Comparison of ENCODE assay signal across 10 cellular contexts in the genomic region with DNA sequence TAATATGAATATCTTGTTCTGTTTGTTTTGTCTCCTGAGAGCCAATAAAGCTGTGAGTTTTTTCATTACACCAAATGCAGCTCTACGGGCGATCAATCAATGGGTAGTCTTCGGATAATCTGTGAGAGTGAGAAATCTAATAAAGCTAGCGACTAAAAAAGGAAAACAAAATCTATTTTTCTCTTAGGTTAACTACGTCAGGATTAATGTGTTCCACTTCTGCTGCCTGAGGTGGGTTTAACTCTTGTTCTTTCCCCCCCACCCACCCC.
DNase-seq lines count a peak whose midpoint lies in the region; FAIRE-seq and TF ChIP-seq lines count a peak whose summit lies in the region.
"Had no signal": no experiment of that assay in that cellular context is flagged by ENCODE, and none has a peak within 500 bp of the region (broad histone marks: within the 10 kb centered on the region; RNA-seq: fewer than 3 reads in every experiment).

No MANE protein-coding gene starts in this region.

- TF ChIP-seq CTCF in endothelial cell (IDR thresholded peaks at IDR 0.05; ENCODE audit: unreplicated experiment): no peak
- TF ChIP-seq CTCF in neutrophil (IDR thresholded peaks at IDR 0.05): no peak

- H3K27me3 Mint-ChIP-seq in endothelial cell (ENCODE audit: unreplicated experiment): peaks cover 8% of the 10 kb centered on the region

- peak; percentile 24 for FAIRE-seq in GM12892 (lab: Jason Lieb, UNC)
- FAIRE-seq: G401.6 had no signal

- H3K4me1 Mint-ChIP-seq in endothelial cell (ENCODE audit: unreplicated experiment): peaks cover 30% of the 10 kb centered on the region

- TF ChIP-seq POLR2A in GM12892 (IDR thresholded peaks at IDR 0.05; ENCODE audit: low read depth, low read length): no peak

- H3K4me3 Mint-ChIP-seq in endothelial cell (ENCODE audit: unreplicated experiment): peak overlapping the region; percentile 88

- H3K36me3 Mint-ChIP-seq in endothelial cell (ENCODE audit: low read depth, unreplicated experiment): no peaks in the 10 kb centered on the region

- no peak overlapping the region for H3K27ac ChIP-seq in neutrophil

- H3K36me3 ChIP-seq in neutrophil: no peaks in the 10 kb centered on the region

- H3K4me3 ChIP-seq in neutrophil (ENCODE audit: low read depth in 1 of 2, low read length in 1 of 2): peak overlapping the region; percentile 51 to 62

- H3K27ac Mint-ChIP-seq in endothelial cell (ENCODE audit: unreplicated experiment): peak overlapping the region; percentile 97

- DNase-seq in GM12892 (ENCODE audit: insufficient read length) (no peak), OCI-M1 (lab: John Stamatoyannopoulos, UW) (peak; percentile 20), endothelial cell (ENCODE audit: low spot score) (no peak), SHP77 treated with DMSO at 0.1 percent for 48 hours (lab: John Stamatoyannopoulos, UW) (no peak), NCI-H2171 treated with DMSO at 0.1 percent for 48 hours (lab: John Stamatoyannopoulos, UW) (no peak), cerebellum (ENCODE audit: low spot score) (no peak), mesenteric fat pad (ENCODE audit: low spot score) (no peak)
- DNase-seq: NCI-H1436 had no signal

- H3K9me3 Mint-ChIP-seq in endothelial cell (ENCODE audit: unreplicated experiment): no peaks in the 10 kb centered on the region

- H3K4me1 ChIP-seq in neutrophil (ENCODE audit: control insufficient read depth in 1 of 2, insufficient read depth in 1 of 2, low read depth in 1 of 2, low read length in 1 of 2): peaks cover 7 to 8% of the 10 kb centered on the region in 2 experiments

- no peaks in the 10 kb centered on the region for H3K9me3 ChIP-seq in neutrophil

- H3K27me3 ChIP-seq in neutrophil: peaks cover 99% of the 10 kb centered on the region
